Comparison of ENCODE assay signal across 24 cellular contexts in the genomic region with DNA sequence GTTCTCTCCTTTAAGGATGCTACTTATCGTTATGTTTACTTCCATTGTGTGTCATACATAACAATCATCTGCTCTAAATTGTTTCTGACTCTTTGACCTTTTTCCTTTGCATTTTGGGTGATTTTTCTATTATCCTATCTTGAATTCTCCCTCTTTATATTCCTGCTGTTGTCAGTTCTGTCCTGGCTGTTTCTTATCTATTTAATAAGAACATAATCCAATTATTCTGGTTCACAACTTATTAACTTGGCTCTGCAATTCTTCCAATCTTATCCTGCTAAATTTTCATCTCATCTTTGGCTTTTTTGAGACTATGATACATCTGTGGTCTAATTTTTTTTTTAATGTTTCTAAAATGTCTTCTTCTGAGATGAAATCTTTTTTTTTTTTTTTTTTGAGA.
"Had no signal": no experiment of that assay in that cellular context is flagged by ENCODE, and none has a peak within 500 bp of the region (broad histone marks: within the 10 kb centered on the region; RNA-seq: fewer than 3 reads in every experiment).

No MANE protein-coding gene starts in this region.

- DNase-seq: colonic mucosa; cortex of kidney; dermis blood vessel endothelial cell; dorsolateral prefrontal cortex; effector CD4-positive, alpha-beta T cell; effector CD8-positive, alpha-beta T cell; effector memory CD4-positive, alpha-beta T cell; effector memory CD8-positive, alpha-beta T cell; endodermal cell; erythroblast; esophagus squamous epithelium; foreskin fibroblast; foreskin keratinocyte; foreskin melanocyte; gastrocnemius medialis; glutamatergic neuron; head of caudate nucleus; heart left ventricle; heart right ventricle had no signal

- ATAC-seq: effector memory CD8-positive, alpha-beta T cell; esophagus mucosa; foreskin keratinocyte; gastrocnemius medialis; gastroesophageal sphincter; heart left ventricle; heart right ventricle had no signal

- H3K27me3 ChIP-seq: colonic mucosa, esophagus muscularis mucosa, esophagus squamous epithelium, gastrocnemius medialis, gastroesophageal sphincter had no signal

- H3K4me1 ChIP-seq: colonic mucosa, foreskin keratinocyte, gastrocnemius medialis had no signal

- H3K27ac ChIP-seq: colonic mucosa, coronary artery, dorsolateral prefrontal cortex, epithelial cell of prostate, esophagus muscularis mucosa, esophagus squamous epithelium, foreskin keratinocyte, gastrocnemius medialis, gastroesophageal sphincter, heart left ventricle, heart right ventricle had no signal

- H3K36me3 ChIP-seq: colonic mucosa, esophagus muscularis mucosa, esophagus squamous epithelium, gastrocnemius medialis, gastroesophageal sphincter, heart left ventricle, heart right ventricle had no signal

- H3K9me3 ChIP-seq: colonic mucosa, esophagus muscularis mucosa, esophagus squamous epithelium, gastrocnemius medialis, gastroesophageal sphincter, heart left ventricle, heart right ventricle had no signal

- H3K4me3 ChIP-seq: colonic mucosa, coronary artery, dorsolateral prefrontal cortex, esophagus muscularis mucosa, esophagus squamous epithelium, gastrocnemius medialis, gastroesophageal sphincter, heart left ventricle had no signal
